In the genomic region with DNA sequence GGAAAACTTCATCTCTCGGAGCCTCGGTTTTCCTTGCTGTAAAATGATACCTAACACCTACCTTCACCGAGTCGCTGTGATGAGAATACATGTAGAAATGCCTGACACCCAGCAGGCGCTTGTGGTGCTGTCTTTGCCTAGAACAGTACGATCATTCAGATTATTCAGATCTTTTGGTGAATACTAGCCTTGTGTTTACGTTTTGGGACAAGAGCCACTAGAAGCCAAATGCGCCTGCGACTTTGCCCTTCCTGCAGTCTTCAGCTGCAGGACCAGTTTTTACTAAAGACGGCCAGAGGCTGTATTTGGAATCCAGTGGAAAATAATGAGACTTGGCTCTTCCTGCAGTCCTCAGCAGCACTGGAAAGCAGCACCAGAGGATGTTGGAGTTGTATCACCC, we compare ENCODE assay signal across 22 cellular contexts.
"Had no signal": no experiment of that assay in that cellular context is flagged by ENCODE, and none has a peak within 500 bp of the region (broad histone marks: within the 10 kb centered on the region; RNA-seq: fewer than 3 reads in every experiment).

No MANE protein-coding gene starts in this region.

- H3K27ac ChIP-seq: esophagus muscularis mucosa, neural progenitor cell, sigmoid colon, stomach, transverse colon had no signal

- H3K27me3 Mint-ChIP-seq: activated naive CD4-positive, alpha-beta T cell treated with anti-CD3 and anti-CD28 coated beads, Interleukin-2, amount 50 U/mL, for 24 hours; brain; naive B cell; stimulated activated memory B cell treated with anti-CD40 and anti-IgM and Interleukin-4, amounts not matched to agents 10 μg/mL and 1 μg/mL and 100 μg/mL, for 72 hours; T-cell had no signal

- H3K9me3 ChIP-seq: esophagus muscularis mucosa, sigmoid colon, stomach, transverse colon had no signal

- H3K36me3 ChIP-seq: neural progenitor cell had no signal

- H3K27ac Mint-ChIP-seq: activated naive CD4-positive, alpha-beta T cell treated with anti-CD3 and anti-CD28 coated beads, Interleukin-2, amount 50 U/mL, for 24 hours; effector memory CD8-positive, alpha-beta T cell; stimulated activated memory B cell treated with anti-CD40 and anti-IgM and Interleukin-4, amounts not matched to agents 10 μg/mL and 1 μg/mL and 100 μg/mL, for 72 hours; T-cell; T-helper 2 cell treated with Interferon-gamma antibody and Interleukin-4, amounts not matched to agents 5 μg/mL and 100 μg/mL, for 36 hours had no signal

- DNase-seq: activated CD4-positive, alpha-beta T cell treated with anti-CD3 and anti-CD28 coated beads, Interleukin-2, amount 50 U/mL, for 4 hours; activated CD8-positive, alpha-beta memory T cell treated with anti-CD3 and anti-CD28 coated beads, Interleukin-2, amount 50 U/mL, for 48 hours; activated effector memory CD4-positive, alpha-beta T cell treated with Interleukin-2 at 50 U/mL for 16 hours; activated T-cell treated with anti-CD3 and anti-CD28 coated beads, Interleukin-2, amount 50 U/mL, for 48 hours; dermis blood vessel endothelial cell; effector memory CD8-positive, alpha-beta T cell; left colon; mesenchymal stem cell; naive B cell; retina; sigmoid colon; stimulated activated CD4-positive, alpha-beta T cell treated with anti-CD3 and anti-CD28 coated beads, Interleukin-15, amount 100 ng/mL, for 24 hours; stomach; T-cell; transverse colon had no signal

- H3K9me3 Mint-ChIP-seq: activated naive CD4-positive, alpha-beta T cell treated with anti-CD3 and anti-CD28 coated beads, Interleukin-2, amount 50 U/mL, for 24 hours; brain; effector memory CD8-positive, alpha-beta T cell; naive B cell; neural progenitor cell; stimulated activated memory B cell treated with anti-CD40 and anti-IgM and Interleukin-4, amounts not matched to agents 10 μg/mL and 1 μg/mL and 100 μg/mL, for 72 hours; T-cell; T-helper 2 cell treated with Interferon-gamma antibody and Interleukin-4, amounts not matched to agents 5 μg/mL and 100 μg/mL, for 36 hours had no signal

- H3K27me3 ChIP-seq: esophagus muscularis mucosa, neural progenitor cell, sigmoid colon, stomach, transverse colon had no signal

- H3K4me3 ChIP-seq: esophagus muscularis mucosa, neural progenitor cell, sigmoid colon, smooth muscle cell, stomach, transverse colon had no signal

- H3K9ac ChIP-seq: neural progenitor cell had no signal

- H3K4me1 Mint-ChIP-seq: neural progenitor cell had no signal

- ATAC-seq: effector memory CD8-positive, alpha-beta T cell; left colon; stimulated activated memory B cell treated with anti-CD40 and anti-IgM and Interleukin-4, amounts not matched to agents 10 μg/mL and 1 μg/mL and 100 μg/mL, for 72 hours; T-cell had no signal

- H3K4me3 Mint-ChIP-seq: brain; effector memory CD8-positive, alpha-beta T cell; neural progenitor cell; stimulated activated memory B cell treated with anti-CD40 and anti-IgM and Interleukin-4, amounts not matched to agents 10 μg/mL and 1 μg/mL and 100 μg/mL, for 72 hours; T-cell; T-helper 2 cell treated with Interferon-gamma antibody and Interleukin-4, amounts not matched to agents 5 μg/mL and 100 μg/mL, for 36 hours had no signal

- H3K4me1 ChIP-seq: stomach, transverse colon had no signal

- H3K36me3 Mint-ChIP-seq: activated naive CD4-positive, alpha-beta T cell treated with anti-CD3 and anti-CD28 coated beads, Interleukin-2, amount 50 U/mL, for 24 hours; naive B cell; T-cell had no signal
